Comparison of ENCODE assay signal across 11 cellular contexts in the genomic region with DNA sequence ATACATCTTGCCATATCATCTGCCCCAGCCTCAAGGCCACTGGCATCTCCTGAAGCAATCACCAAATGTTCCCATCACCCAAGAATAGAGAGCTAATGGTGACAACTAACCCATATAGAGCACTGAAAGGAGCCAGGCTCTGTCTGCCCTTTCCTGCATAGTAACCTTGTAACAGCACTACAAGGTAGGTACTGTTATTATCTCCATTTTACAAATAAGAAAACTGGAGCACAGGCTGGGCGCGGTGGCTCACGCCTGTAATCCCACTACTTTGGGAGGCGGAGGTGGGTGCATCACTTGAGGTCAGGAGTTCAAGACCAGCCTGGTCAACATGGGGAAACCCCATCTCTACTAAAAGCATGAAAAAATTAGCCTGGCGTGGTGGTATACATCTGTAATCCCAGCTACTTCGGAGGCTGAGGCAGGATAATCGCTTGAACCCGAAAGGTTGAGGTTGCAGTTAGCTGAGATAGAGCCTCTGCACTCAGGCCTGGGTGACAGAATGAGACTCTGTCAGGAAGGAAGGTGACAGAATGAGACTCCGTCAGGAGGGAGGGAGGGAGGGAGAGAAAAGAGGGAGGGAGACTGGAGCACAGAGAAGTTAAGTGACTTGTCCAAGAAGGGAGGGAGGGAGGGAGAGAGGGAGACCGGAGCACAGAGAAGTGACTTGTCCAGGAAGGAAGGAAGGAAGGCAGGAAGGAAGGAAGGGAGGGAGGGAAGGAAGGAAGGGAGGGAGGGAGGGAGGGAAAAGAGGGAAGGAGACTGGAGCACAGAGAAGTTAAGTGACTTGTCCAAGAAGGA. TPM values are rescaled to one million over a fixed set of nuclear protein-coding genes. Genes with fewer than 3 reads are reported as not detected.
DNase-seq lines count a peak whose midpoint lies in the region; ATAC-seq and TF ChIP-seq lines count a peak whose summit lies in the region.
"Had no signal": no experiment of that assay in that cellular context is flagged by ENCODE, and none has a peak within 500 bp of the region (broad histone marks: within the 10 kb centered on the region; RNA-seq: fewer than 3 reads in every experiment).

No MANE protein-coding gene starts in this region.

- no peak for TF ChIP-seq POLR2A in thyroid gland (IDR thresholded peaks at IDR 0.05)

- peaks cover 25 to 27% of the 10 kb centered on the region in 2 donors for H3K4me1 Mint-ChIP-seq in natural killer cell treated with Interleukin-12 subunit alpha and Interleukin-12 subunit beta and Interleukin-15 and Interleukin-18, amount 100 ng/mL, for 72 hours (ENCODE audit: low read depth in 2 of 2)
- peaks cover 24% of the 10 kb centered on the region in 2 donors for H3K4me1 Mint-ChIP-seq in natural killer cell

- 82 to 84% methylated on average over 10 of the region's 10 CpGs for WGBS in thyroid gland, 2 donors

- H3K27me3 ChIP-seq in WERI-Rb-1 (ENCODE audit: insufficient read depth, low read depth, severe bottlenecking), result no peaks in the 10 kb centered on the region
- H3K27me3 ChIP-seq in iPS-20b (ENCODE audit: insufficient read depth, low read length), result peaks cover 35% of the 10 kb centered on the region
- H3K27me3 ChIP-seq in thyroid gland, result no peaks in the 10 kb centered on the region

- H3K9ac ChIP-seq in iPS-20b (ENCODE audit: low read depth, low read length), result no peak overlapping the region

- DNase-seq in natural killer cell treated with Interleukin-12 subunit alpha and Interleukin-12 subunit beta and Interleukin-15 and Interleukin-18, amount 100 ng/mL, for 72 hours (ENCODE audit: low spot score), result no peak
- DNase-seq in natural killer cell (no peak), WERI-Rb-1 (peak; percentile 15), thyroid gland (no peak), OCI-M2 (lab: John Stamatoyannopoulos, UW; ENCODE audit: unreplicated experiment) (no peak), medulla oblongata (ENCODE audit: extremely low spot score) (no peak)
- DNase-seq: cortex of kidney, glutamatergic neuron, NCI-H2227 treated with DMSO at 0.1 percent for 48 hours had no signal

- H3K4me3 ChIP-seq in WERI-Rb-1 (ENCODE audit: low read depth, low read length) (no peak overlapping the region), iPS-20b (ENCODE audit: low read length) (peak overlapping the region; percentile 99), thyroid gland (replicated peaks in 1 of 3) (no peak overlapping the region)

- H3K9me3 ChIP-seq in WERI-Rb-1 (ENCODE audit: severe bottlenecking) (no peaks in the 10 kb centered on the region), iPS-20b (ENCODE audit: insufficient read depth, low read depth, low read length) (no peaks in the 10 kb centered on the region), thyroid gland (no peaks in the 10 kb centered on the region)

- H3K36me3 ChIP-seq in WERI-Rb-1, result no peaks in the 10 kb centered on the region; the same call in 1 of the 2 replicates
- H3K36me3 ChIP-seq in iPS-20b (ENCODE audit: insufficient read depth, low read depth, low read length), result no peaks in the 10 kb centered on the region
- no peaks in the 10 kb centered on the region for H3K36me3 ChIP-seq in thyroid gland

- ATAC-seq in natural killer cell treated with Interleukin-12 subunit alpha and Interleukin-12 subunit beta and Interleukin-15 and Interleukin-18, amount 100 ng/mL, for 72 hours, result no peak
- no peak for ATAC-seq in natural killer cell
- no peak for ATAC-seq in GM21447 (IDR thresholded peaks at IDR 0.05; ENCODE audit: unreplicated experiment)

- TF ChIP-seq CTCF in natural killer cell (IDR thresholded peaks at IDR 0.05) (no peak), WERI-Rb-1 (IDR thresholded peaks at IDR 0.05; ENCODE audit: low read depth, low read length) (no peak), thyroid gland (IDR thresholded peaks at IDR 0.05) (no peak)

- no peaks in the 10 kb centered on the region for H3K9me3 Mint-ChIP-seq in natural killer cell treated with Interleukin-12 subunit alpha and Interleukin-12 subunit beta and Interleukin-15 and Interleukin-18, amount 100 ng/mL, for 72 hours
- H3K9me3 Mint-ChIP-seq in natural killer cell, result no peaks in the 10 kb centered on the region

- intact Hi-C loops in natural killer cell (cut with micrococcal nuclease) (no loop called here), thyroid gland (cut with DNase I) (no loop called here)

- H3K27ac Mint-ChIP-seq in natural killer cell treated with Interleukin-12 subunit alpha and Interleukin-12 subunit beta and Interleukin-15 and Interleukin-18, amount 100 ng/mL, for 72 hours, result no peak overlapping the region
- peak overlapping the region in 1 of 2 donors; percentile 52 for H3K27ac Mint-ChIP-seq in natural killer cell

- H3K4me1 ChIP-seq in iPS-20b (ENCODE audit: insufficient read depth, low read length) (peaks cover 8% of the 10 kb centered on the region), thyroid gland (peaks cover 0 to 3% of the 10 kb centered on the region in 2 donors)

- peak overlapping the region; percentile 96 for H3K4me3 Mint-ChIP-seq in natural killer cell treated with Interleukin-12 subunit alpha and Interleukin-12 subunit beta and Interleukin-15 and Interleukin-18, amount 100 ng/mL, for 72 hours
- H3K4me3 Mint-ChIP-seq in natural killer cell, result no peak overlapping the region

- H3K27ac ChIP-seq in WERI-Rb-1 (no peak overlapping the region), iPS-20b (ENCODE audit: low read length) (no peak overlapping the region), thyroid gland (no peak overlapping the region)

- H3K36me3 Mint-ChIP-seq in natural killer cell treated with Interleukin-12 subunit alpha and Interleukin-12 subunit beta and Interleukin-15 and Interleukin-18, amount 100 ng/mL, for 72 hours, result no peaks in the 10 kb centered on the region
- no peaks in the 10 kb centered on the region for H3K36me3 Mint-ChIP-seq in natural killer cell

- H3K27me3 Mint-ChIP-seq in natural killer cell treated with Interleukin-12 subunit alpha and Interleukin-12 subunit beta and Interleukin-15 and Interleukin-18, amount 100 ng/mL, for 72 hours, result no peaks in the 10 kb centered on the region
- no peaks in the 10 kb centered on the region for H3K27me3 Mint-ChIP-seq in natural killer cell (ENCODE audit: low read depth in 2 of 2)

RNA-seq across cellular contexts. Expression of a gene that starts 2.2 kb away (rescaled TPM):
- total RNA-seq in natural killer cell treated with Interleukin-12 subunit alpha and Interleukin-12 subunit beta and Interleukin-15 and Interleukin-18, amount 100 ng/mL, for 72 hours, result 10 to 100 TPM; 15.0 to 18.3 TPM
- total RNA-seq in natural killer cell, result 1 to 10 TPM; 1.2 to 3.7 (median 2.7) TPM
- total RNA-seq in thyroid gland, result 10 to 100 TPM in 1 of 4 donors, 1 to 10 TPM in 3; 8.9 to 12.9 (median 9.3) TPM
